ENCODE assay signal across 9 cellular contexts in the genomic region with DNA sequence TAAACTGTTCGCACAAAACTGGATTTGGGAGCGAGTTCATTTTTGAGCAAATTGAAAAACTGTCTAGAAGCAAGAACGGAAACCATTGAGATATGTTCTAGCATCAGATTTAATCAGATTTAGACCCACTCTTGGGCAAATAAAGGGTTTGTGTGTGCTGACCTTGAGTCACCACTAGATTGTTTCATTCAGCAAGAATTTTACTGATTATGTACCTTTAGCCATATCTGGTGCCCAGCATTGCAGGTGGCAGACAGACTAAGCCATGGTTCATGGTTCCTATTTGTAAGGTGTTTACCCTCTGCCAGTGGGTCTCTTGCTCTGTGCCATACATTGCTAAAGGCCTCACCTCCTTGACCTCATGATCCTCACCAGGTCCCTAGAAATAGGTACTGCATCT. TPM values are rescaled to one million over a fixed set of nuclear protein-coding genes. Genes with fewer than 3 reads are reported as not detected.
A peak's percentile ranks its signal among the peaks of the same experiment; 100 is the strongest.
DNase-seq lines count a peak whose midpoint lies in the region; ATAC-seq and TF ChIP-seq lines count a peak whose summit lies in the region.
"Had no signal": no experiment of that assay in that cellular context is flagged by ENCODE, and none has a peak within 500 bp of the region (broad histone marks: within the 10 kb centered on the region; RNA-seq: fewer than 3 reads in every experiment).

No MANE protein-coding gene starts in this region.

- H3K36me3 ChIP-seq in HUES6 (ENCODE audit: control insufficient read depth, insufficient read depth, low read length) (peaks cover 43% of the 10 kb centered on the region), body of pancreas (replicated peaks in 1 of 2; ENCODE audit: insufficient read depth in 1 of 2, low read depth in 2 of 2) (peaks cover 0 to 7% of the 10 kb centered on the region in 2 donors), mesodermal cell (ENCODE audit: control insufficient read depth, insufficient read depth, low read length) (peaks cover 51% of the 10 kb centered on the region)

- H3K4me1 ChIP-seq in HUES6 (ENCODE audit: control insufficient read depth, insufficient read depth, low read length) (peaks cover 15% of the 10 kb centered on the region), body of pancreas (peaks cover 29% of the 10 kb centered on the region), mesodermal cell (ENCODE audit: control insufficient read depth, insufficient read depth, low read length, poor library complexity, severe bottlenecking) (no peaks in the 10 kb centered on the region)

- H3K27me3 ChIP-seq in HUES6 (ENCODE audit: control insufficient read depth, insufficient read depth, low read length): no peaks in the 10 kb centered on the region
- H3K27me3 ChIP-seq in body of pancreas: no peaks in the 10 kb centered on the region

- H3K9ac ChIP-seq in HUES6 (ENCODE audit: low read length): no peak overlapping the region

- DNase-seq in AG09309 (ENCODE audit: low read depth) (no peak), body of pancreas (peak in 3 of 4 donors; percentile 27 to 50 (median 37)), putamen (ENCODE audit: low spot score) (no peak), NCI-H2081 treated with DMSO at 0.1 percent for 48 hours (lab: John Stamatoyannopoulos, UW) (no peak), sciatic nerve (ENCODE audit: low spot score) (no peak)
- DNase-seq: retina had no signal

- TF ChIP-seq CTCF in AG09309 (IDR thresholded peaks at IDR 0.05; ENCODE audit: control insufficient read depth, insufficient read depth, low read depth, low read length, missing control alignments): no peak
- TF ChIP-seq CTCF in body of pancreas (IDR thresholded peaks at IDR 0.05): no peak

- ATAC-seq in body of pancreas: no peak
- ATAC-seq in HG03095 (IDR thresholded peaks at IDR 0.05; ENCODE audit: unreplicated experiment): no peak
- no peak for ATAC-seq in sciatic nerve

- TF ChIP-seq POLR2A in body of pancreas (IDR thresholded peaks at IDR 0.05): peak in 1 of 3 donors; percentile 2

- H3K4me3 ChIP-seq in AG09309 (ENCODE audit: control insufficient read depth, low read depth, low read length) (peak overlapping the region; percentile 66), HUES6 (ENCODE audit: low read depth, low read length) (peak overlapping the region; percentile 92), body of pancreas (no peak overlapping the region), mesodermal cell (ENCODE audit: extremely low read depth, insufficient read depth, low read length, poor library complexity, severe bottlenecking) (peak overlapping the region; percentile 61)

- intact Hi-C loops in body of pancreas (cut with DNase I) (no loop called here), sciatic nerve (cut with DNase I) (no loop called here)

- WGBS in body of pancreas, 2 donors: 41 to 57% methylated on average over 3 of the region's 3 CpGs
- WGBS in mesodermal cell (ENCODE audit: insufficient coverage in 2 of 2), 2 experiments: 78% methylated on average over 1 of the region's 3 CpGs; no CpG with 5 or more reads in 1 of the 2 experiments

- H3K9me3 ChIP-seq in HUES6 (ENCODE audit: control insufficient read depth, insufficient read depth, low read depth, low read length) (no peaks in the 10 kb centered on the region), body of pancreas (no peaks in the 10 kb centered on the region), mesodermal cell (ENCODE audit: control insufficient read depth, low read length) (no peaks in the 10 kb centered on the region)

- H3K27ac ChIP-seq in HUES6 (ENCODE audit: low read depth, low read length): no peak overlapping the region
- H3K27ac ChIP-seq in body of pancreas: peak overlapping the region; percentile 92 to 99 (median 95)
- H3K27ac ChIP-seq in mesodermal cell (ENCODE audit: low read depth, low read length, severe bottlenecking): no peak overlapping the region

RNA-seq across cellular contexts. Expression of gene NUDC, which starts 1.4 kb away (rescaled TPM):
- total RNA-seq in body of pancreas (10 to 100 TPM; 31.3 to 33.2 TPM), sciatic nerve (58.4 TPM)
- polyA plus RNA-seq in mesodermal cell (2013, experiment 1 of 2): 88.4 TPM
- polyA plus RNA-seq in mesodermal cell (2013, experiment 2 of 2): 75.7 TPM

RNA-seq across cellular contexts. Expression of gene NR0B2, which starts 9.1 kb away (rescaled TPM):
- total RNA-seq in body of pancreas: 10 to 100 TPM; 19.8 to 34.8 TPM
- polyA plus RNA-seq in mesodermal cell (2013, experiment 1 of 2): not detected
- not detected for polyA plus RNA-seq in mesodermal cell (2013, experiment 2 of 2)
- not detected for total RNA-seq in sciatic nerve

RNA-seq across cellular contexts. Expression of gene GPATCH3, which starts 22.6 kb away (rescaled TPM):
- total RNA-seq in body of pancreas (10 to 100 TPM in 1 of 2 donors, 1 to 10 TPM in 1; 4.9 to 19.4 TPM), sciatic nerve (12.3 TPM)
- polyA plus RNA-seq in mesodermal cell (2013, experiment 1 of 2): 9.3 TPM
- 7.4 TPM for polyA plus RNA-seq in mesodermal cell (2013, experiment 2 of 2)

RNA-seq across cellular contexts. Expression of gene GPN2, which starts 32.8 kb away (rescaled TPM):
- total RNA-seq in body of pancreas (10 to 100 TPM in 1 of 2 donors, 1 to 10 TPM in 1; 8.8 to 21.4 TPM), sciatic nerve (22.7 TPM)
- polyA plus RNA-seq in mesodermal cell (2013, experiment 1 of 2): 22.6 TPM
- 23.9 TPM for polyA plus RNA-seq in mesodermal cell (2013, experiment 2 of 2)

RNA-seq across cellular contexts. Expression of gene KDF1, which starts 37.4 kb away (rescaled TPM):
- total RNA-seq in body of pancreas: 10 to 100 TPM; 13.8 to 18.7 TPM
- not detected for polyA plus RNA-seq in mesodermal cell (2013, experiment 1 of 2)
- polyA plus RNA-seq in mesodermal cell (2013, experiment 2 of 2): not detected
- total RNA-seq in sciatic nerve: not detected

Comparison
In these comparisons a context has a peak if more than half of its experiments do, and no peak if none do; other contexts are left out.
1. DNase-seq: peak in body of pancreas (3 of 4); none in AG09309 (single experiment), putamen (single experiment), NCI-H2081 treated with DMSO at 0.1 percent for 48 hours (single experiment) and sciatic nerve (single experiment).
2. H3K4me3 ChIP-seq: peak in AG09309 (single experiment), HUES6 (single experiment) and mesodermal cell (single experiment); none in body of pancreas (0 of 2).
3. H3K27ac ChIP-seq: peak in body of pancreas (4 of 4); none in HUES6 (single experiment) and mesodermal cell (single experiment).
4. RNA of gene NR0B2, which starts 9.1 kb away (total RNA-seq): 19.8 to 34.8 TPM in body of pancreas; not detected in sciatic nerve (single experiment); every median in the first group is over 10 times any median in the second.